Comparison of ENCODE assay signal across 28 cellular contexts in genomic region chr4:35652197-35652596, GRCh38.
"Had no signal": no experiment of that assay in that cellular context is flagged by ENCODE, and none has a peak within 500 bp of the region (broad histone marks: within the 10 kb centered on the region; RNA-seq: fewer than 3 reads in every experiment).

No MANE protein-coding gene starts in this region.

- H3K4me1 Mint-ChIP-seq: endodermal cell had no signal

- H3K27ac ChIP-seq: colonic mucosa, coronary artery, dorsolateral prefrontal cortex, epithelial cell of prostate, esophagus squamous epithelium, foreskin keratinocyte, gastrocnemius medialis, gastroesophageal sphincter, heart left ventricle, heart right ventricle had no signal

- H3K36me3 ChIP-seq: colonic mucosa, esophagus squamous epithelium, gastrocnemius medialis, gastroesophageal sphincter, heart left ventricle, heart right ventricle had no signal

- H3K4me1 ChIP-seq: colonic mucosa, esophagus squamous epithelium, foreskin keratinocyte, gastrocnemius medialis, gastroesophageal sphincter, heart left ventricle, heart right ventricle had no signal

- H3K9me3 Mint-ChIP-seq: dendritic cell treated with granulocyte-macrophage colony-stimulating factor and Interleukin-4, amounts not matched to agents 40 ng/mL and 50 ng/mL, for 4 days; endodermal cell had no signal

- DNase-seq: colonic mucosa; cortex of kidney; dermis blood vessel endothelial cell; dorsolateral prefrontal cortex; effector CD4-positive, alpha-beta T cell; effector CD8-positive, alpha-beta T cell; effector memory CD4-positive, alpha-beta T cell; effector memory CD8-positive, alpha-beta T cell; endodermal cell; erythroblast; esophagus squamous epithelium; foreskin fibroblast; foreskin keratinocyte; foreskin melanocyte; gastrocnemius medialis; glutamatergic neuron; head of caudate nucleus; heart left ventricle; heart right ventricle had no signal

- H3K4me3 ChIP-seq: colonic mucosa, coronary artery, dorsolateral prefrontal cortex, esophagus squamous epithelium, gastrocnemius medialis, gastroesophageal sphincter, heart left ventricle, heart right ventricle had no signal

- H3K27me3 ChIP-seq: colonic mucosa, dorsolateral prefrontal cortex, esophagus squamous epithelium, foreskin keratinocyte, gastrocnemius medialis, gastroesophageal sphincter, heart left ventricle, heart right ventricle had no signal

- H3K9me3 ChIP-seq: colonic mucosa, esophagus squamous epithelium, gastrocnemius medialis, gastroesophageal sphincter, heart left ventricle had no signal

- FAIRE-seq: colon, endometrium, endothelial cell of umbilical vein, frontal cortex had no signal

- H3K27me3 Mint-ChIP-seq: dendritic cell treated with granulocyte-macrophage colony-stimulating factor and Interleukin-4, amounts not matched to agents 40 ng/mL and 50 ng/mL, for 4 days; effector memory CD8-positive, alpha-beta T cell had no signal

- H3K27ac Mint-ChIP-seq: dendritic cell treated with granulocyte-macrophage colony-stimulating factor and Interleukin-4, amounts not matched to agents 40 ng/mL and 50 ng/mL, for 4 days; effector memory CD8-positive, alpha-beta T cell; endodermal cell had no signal

- H3K4me3 Mint-ChIP-seq: dendritic cell treated with granulocyte-macrophage colony-stimulating factor and Interleukin-4, amounts not matched to agents 40 ng/mL and 50 ng/mL, for 4 days; effector memory CD8-positive, alpha-beta T cell; endodermal cell had no signal

- ATAC-seq: effector memory CD8-positive, alpha-beta T cell; esophagus mucosa; foreskin keratinocyte; gastrocnemius medialis; gastroesophageal sphincter; heart left ventricle; heart right ventricle had no signal
